19 cellular contexts compared by ENCODE assay signal in the genomic region with DNA sequence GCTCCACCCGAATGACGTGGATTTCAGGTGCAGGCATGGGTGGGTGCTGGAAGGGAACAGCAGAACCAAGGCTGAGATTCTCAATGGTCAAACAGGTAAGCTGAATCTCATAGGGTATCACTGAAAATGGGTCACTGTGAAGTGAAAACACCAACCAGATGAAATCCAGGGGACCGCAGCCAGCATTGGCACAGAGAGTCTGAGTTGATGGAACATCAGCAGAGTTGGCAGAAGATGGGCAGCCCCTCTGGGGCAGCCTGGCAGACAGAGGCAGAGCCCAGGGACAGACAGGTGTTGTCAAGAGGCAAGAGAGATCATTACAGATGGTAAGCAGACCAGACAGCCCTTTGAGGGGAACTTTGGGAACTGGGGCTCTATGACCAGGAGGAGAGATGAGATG. TPM values are rescaled to one million over a fixed set of nuclear protein-coding genes. Genes with fewer than 3 reads are reported as not detected.
DNase-seq lines count a peak whose midpoint lies in the region; ATAC-seq and TF ChIP-seq lines count a peak whose summit lies in the region.
"Had no signal": no experiment of that assay in that cellular context is flagged by ENCODE, and none has a peak within 500 bp of the region (broad histone marks: within the 10 kb centered on the region; RNA-seq: fewer than 3 reads in every experiment).

No MANE protein-coding gene starts in this region.

- H3F3A ChIP-seq in neural progenitor cell (ENCODE audit: low read depth) = no peaks in the 10 kb centered on the region

- peaks cover 16% of the 10 kb centered on the region for H3K4me1 ChIP-seq in neural progenitor cell
- H3K4me1 ChIP-seq in CD8-positive, alpha-beta memory T cell (ENCODE audit: insufficient read depth, low read length) = peaks cover 40% of the 10 kb centered on the region

- DNase-seq in stimulated activated naive CD8-positive, alpha-beta T cell treated with anti-CD3 and anti-CD28 coated beads, Interleukin-15, amount 100 ng/mL, for 72 hours = no peak
- DNase-seq in chondrocyte (ENCODE audit: low spot score) = no peak
- no peak for DNase-seq in progenitor cell of endocrine pancreas (ENCODE audit: low spot score, unreplicated experiment)
- DNase-seq in neural progenitor cell (ENCODE audit: low spot score) = no peak
- DNase-seq in CD8-positive, alpha-beta memory T cell = no peak
- DNase-seq in natural killer cell treated with Interleukin-12 subunit alpha and Interleukin-12 subunit beta and Interleukin-15 and Interleukin-18, amount 100 ng/mL, for 72 hours (ENCODE audit: low spot score) = no peak
- DNase-seq: CD4-positive, alpha-beta memory T cell; effector CD8-positive, alpha-beta T cell; MM.1S; NCI-H146; NCI-H2171; PC-3; stimulated activated CD4-positive, alpha-beta T cell treated with anti-CD3 and anti-CD28 coated beads, Interleukin-1b, Interleukin-23, amount 100 ng/mL, for 48 hours; T-helper 2 cell; WERI-Rb-1 had no signal

- no peak overlapping the region for H3K4me3 ChIP-seq in neural progenitor cell
- no peak overlapping the region for H3K4me3 ChIP-seq in CD8-positive, alpha-beta memory T cell (ENCODE audit: low read length)
- H3K4me3 ChIP-seq: heart left ventricle, SJSA1 had no signal

- peak overlapping the region; percentile 51 for H3K27ac Mint-ChIP-seq in stimulated activated naive CD8-positive, alpha-beta T cell treated with anti-CD3 and anti-CD28 coated beads, Interleukin-15, Interleukin-2, amounts not matched to agents 100 ng/mL and 50 ng/mL, for 24 hours
- H3K27ac Mint-ChIP-seq in stimulated activated naive CD8-positive, alpha-beta T cell treated with anti-CD3 and anti-CD28 coated beads, Interleukin-15, amount 100 ng/mL, for 72 hours = peak overlapping the region in 1 of 2 donors; percentile 60
- H3K27ac Mint-ChIP-seq in chondrocyte (ENCODE audit: unreplicated experiment) (peak overlapping the region; percentile 91), progenitor cell of endocrine pancreas (peak overlapping the region; percentile 2), neural progenitor cell (no peak overlapping the region)
- no peak overlapping the region for H3K27ac Mint-ChIP-seq in CD8-positive, alpha-beta memory T cell
- H3K27ac Mint-ChIP-seq in natural killer cell treated with Interleukin-12 subunit alpha and Interleukin-12 subunit beta and Interleukin-15 and Interleukin-18, amount 100 ng/mL, for 72 hours = no peak overlapping the region

- H3K36me3 ChIP-seq in neural progenitor cell = no peaks in the 10 kb centered on the region
- no peaks in the 10 kb centered on the region for H3K36me3 ChIP-seq in CD8-positive, alpha-beta memory T cell (ENCODE audit: insufficient read depth, low read length)
- H3K36me3 ChIP-seq: WERI-Rb-1 had no signal

- H3K79me2 ChIP-seq in neural progenitor cell (ENCODE audit: low read depth) = peaks cover 89% of the 10 kb centered on the region

- H3K4me1 Mint-ChIP-seq in stimulated activated naive CD8-positive, alpha-beta T cell treated with anti-CD3 and anti-CD28 coated beads, Interleukin-15, Interleukin-2, amounts not matched to agents 100 ng/mL and 50 ng/mL, for 24 hours (ENCODE audit: low read depth) = peaks cover 68% of the 10 kb centered on the region
- peaks cover 96% of the 10 kb centered on the region for H3K4me1 Mint-ChIP-seq in stimulated activated naive CD8-positive, alpha-beta T cell treated with anti-CD3 and anti-CD28 coated beads, Interleukin-15, amount 100 ng/mL, for 72 hours
- peaks cover 89% of the 10 kb centered on the region for H3K4me1 Mint-ChIP-seq in chondrocyte (ENCODE audit: low read depth)
- peaks cover 30% of the 10 kb centered on the region for H3K4me1 Mint-ChIP-seq in progenitor cell of endocrine pancreas (ENCODE audit: low read depth)
- peaks cover 36% of the 10 kb centered on the region for H3K4me1 Mint-ChIP-seq in neural progenitor cell
- peaks cover 0 to 8% (median 8%) of the 10 kb centered on the region in 3 donors for H3K4me1 Mint-ChIP-seq in CD8-positive, alpha-beta memory T cell
- H3K4me1 Mint-ChIP-seq in natural killer cell treated with Interleukin-12 subunit alpha and Interleukin-12 subunit beta and Interleukin-15 and Interleukin-18, amount 100 ng/mL, for 72 hours (ENCODE audit: low read depth in 2 of 2) = peaks cover 4 to 12% of the 10 kb centered on the region in 2 donors

- H2AFZ ChIP-seq in neural progenitor cell (replicated peaks) = no peak overlapping the region

- no peaks in the 10 kb centered on the region for H3K27me3 ChIP-seq in neural progenitor cell
- no peaks in the 10 kb centered on the region for H3K27me3 ChIP-seq in CD8-positive, alpha-beta memory T cell (ENCODE audit: insufficient read depth, low read length, poor library complexity, severe bottlenecking)
- H3K27me3 ChIP-seq: heart left ventricle, SJSA1 had no signal

- H3K27ac ChIP-seq in neural progenitor cell = no peak overlapping the region
- no peak overlapping the region for H3K27ac ChIP-seq in CD8-positive, alpha-beta memory T cell (ENCODE audit: low read depth, low read length)
- H3K27ac ChIP-seq: SJSA1, WERI-Rb-1 had no signal

- H3K4me2 ChIP-seq in neural progenitor cell = no peak overlapping the region

- POLR2A ChIA-PET in CD8-positive, alpha-beta memory T cell (lab: Charles Lee) = no interaction called here

- H3K9ac ChIP-seq in neural progenitor cell = no peak overlapping the region

- no peak overlapping the region for H3K4me3 Mint-ChIP-seq in stimulated activated naive CD8-positive, alpha-beta T cell treated with anti-CD3 and anti-CD28 coated beads, Interleukin-15, Interleukin-2, amounts not matched to agents 100 ng/mL and 50 ng/mL, for 24 hours
- no peak overlapping the region for H3K4me3 Mint-ChIP-seq in stimulated activated naive CD8-positive, alpha-beta T cell treated with anti-CD3 and anti-CD28 coated beads, Interleukin-15, amount 100 ng/mL, for 72 hours
- H3K4me3 Mint-ChIP-seq in chondrocyte (ENCODE audit: unreplicated experiment) (no peak overlapping the region), progenitor cell of endocrine pancreas (ENCODE audit: low read depth) (no peak overlapping the region), neural progenitor cell (no peak overlapping the region)
- H3K4me3 Mint-ChIP-seq in CD8-positive, alpha-beta memory T cell = no peak overlapping the region
- H3K4me3 Mint-ChIP-seq in natural killer cell treated with Interleukin-12 subunit alpha and Interleukin-12 subunit beta and Interleukin-15 and Interleukin-18, amount 100 ng/mL, for 72 hours = no peak overlapping the region
- H3K4me3 Mint-ChIP-seq: CD4-positive, alpha-beta memory T cell had no signal

- no peaks in the 10 kb centered on the region for H3K9me3 ChIP-seq in neural progenitor cell (ENCODE audit: low read depth)
- H3K9me3 ChIP-seq in CD8-positive, alpha-beta memory T cell (ENCODE audit: low read length) = peaks cover 6% of the 10 kb centered on the region
- H3K9me3 ChIP-seq: SJSA1 had no signal

- H3K36me3 Mint-ChIP-seq in stimulated activated naive CD8-positive, alpha-beta T cell treated with anti-CD3 and anti-CD28 coated beads, Interleukin-15, Interleukin-2, amounts not matched to agents 100 ng/mL and 50 ng/mL, for 24 hours (ENCODE audit: low read depth) = peaks cover 33% of the 10 kb centered on the region
- H3K36me3 Mint-ChIP-seq in chondrocyte (ENCODE audit: low read depth) = peaks cover 34% of the 10 kb centered on the region
- H3K36me3 Mint-ChIP-seq in progenitor cell of endocrine pancreas (ENCODE audit: insufficient read depth) = peaks cover under 1% of the 10 kb centered on the region
- peaks cover 8% of the 10 kb centered on the region for H3K36me3 Mint-ChIP-seq in neural progenitor cell
- H3K36me3 Mint-ChIP-seq in CD8-positive, alpha-beta memory T cell = peaks cover 0 to 10% (median under 1%) of the 10 kb centered on the region in 3 donors
- peaks cover 9% of the 10 kb centered on the region for H3K36me3 Mint-ChIP-seq in natural killer cell treated with Interleukin-12 subunit alpha and Interleukin-12 subunit beta and Interleukin-15 and Interleukin-18, amount 100 ng/mL, for 72 hours

- H3K27me3 Mint-ChIP-seq in stimulated activated naive CD8-positive, alpha-beta T cell treated with anti-CD3 and anti-CD28 coated beads, Interleukin-15, Interleukin-2, amounts not matched to agents 100 ng/mL and 50 ng/mL, for 24 hours = no peaks in the 10 kb centered on the region
- H3K27me3 Mint-ChIP-seq in stimulated activated naive CD8-positive, alpha-beta T cell treated with anti-CD3 and anti-CD28 coated beads, Interleukin-15, amount 100 ng/mL, for 72 hours = no peaks in the 10 kb centered on the region
- H3K27me3 Mint-ChIP-seq in chondrocyte (ENCODE audit: low read depth) = no peaks in the 10 kb centered on the region
- H3K27me3 Mint-ChIP-seq in progenitor cell of endocrine pancreas = no peaks in the 10 kb centered on the region
- H3K27me3 Mint-ChIP-seq in neural progenitor cell (ENCODE audit: insufficient read depth, low read depth) = peaks cover under 1% of the 10 kb centered on the region
- H3K27me3 Mint-ChIP-seq in CD8-positive, alpha-beta memory T cell = peaks cover 1 to 17% of the 10 kb centered on the region in 2 donors
- H3K27me3 Mint-ChIP-seq in natural killer cell treated with Interleukin-12 subunit alpha and Interleukin-12 subunit beta and Interleukin-15 and Interleukin-18, amount 100 ng/mL, for 72 hours = no peaks in the 10 kb centered on the region
- H3K27me3 Mint-ChIP-seq: CD4-positive, alpha-beta memory T cell had no signal

- no peak for ATAC-seq in stimulated activated naive CD8-positive, alpha-beta T cell treated with anti-CD3 and anti-CD28 coated beads, Interleukin-15, amount 100 ng/mL, for 72 hours
- ATAC-seq in natural killer cell treated with Interleukin-12 subunit alpha and Interleukin-12 subunit beta and Interleukin-15 and Interleukin-18, amount 100 ng/mL, for 72 hours = no peak
- ATAC-seq in GM18498 (IDR thresholded peaks at IDR 0.05; ENCODE audit: unreplicated experiment) = no peak
- ATAC-seq: PC-3 had no signal

- peaks cover 1% of the 10 kb centered on the region for H3K9me3 Mint-ChIP-seq in stimulated activated naive CD8-positive, alpha-beta T cell treated with anti-CD3 and anti-CD28 coated beads, Interleukin-15, Interleukin-2, amounts not matched to agents 100 ng/mL and 50 ng/mL, for 24 hours
- peaks cover 12 to 15% of the 10 kb centered on the region in 2 donors for H3K9me3 Mint-ChIP-seq in stimulated activated naive CD8-positive, alpha-beta T cell treated with anti-CD3 and anti-CD28 coated beads, Interleukin-15, amount 100 ng/mL, for 72 hours
- H3K9me3 Mint-ChIP-seq in chondrocyte (ENCODE audit: low read depth) (no peaks in the 10 kb centered on the region), progenitor cell of endocrine pancreas (ENCODE audit: low read depth) (peaks cover under 1% of the 10 kb centered on the region), neural progenitor cell (peaks cover 4% of the 10 kb centered on the region)
- H3K9me3 Mint-ChIP-seq in CD8-positive, alpha-beta memory T cell = peaks cover under 1 to 10% (median 8%) of the 10 kb centered on the region in 5 donors
- peaks cover 4% of the 10 kb centered on the region for H3K9me3 Mint-ChIP-seq in natural killer cell treated with Interleukin-12 subunit alpha and Interleukin-12 subunit beta and Interleukin-15 and Interleukin-18, amount 100 ng/mL, for 72 hours

- CTCF ChIA-PET in CD8-positive, alpha-beta memory T cell (lab: Charles Lee) = no interaction called here

- peaks cover 61% of the 10 kb centered on the region for H4K20me1 ChIP-seq in neural progenitor cell (ENCODE audit: low read depth)

- TF ChIP-seq CTCF in chondrocyte (IDR thresholded peaks at IDR 0.05) = no peak
- no peak for TF ChIP-seq CTCF in progenitor cell of endocrine pancreas (IDR thresholded peaks at IDR 0.05; ENCODE audit: unreplicated experiment)
- no peak for TF ChIP-seq CTCF in neural progenitor cell (IDR thresholded peaks at IDR 0.05)

RNA-seq across cellular contexts. Expression of gene ACTN1, which starts 48.0 kb away (rescaled TPM):
- 808 to 1,105 TPM (median 1,102 TPM) in 3 replicates for total RNA-seq in chondrocyte
- 92.6 and 105 TPM in 2 replicates for total RNA-seq in progenitor cell of endocrine pancreas
- 70.7 and 97.7 TPM in 2 replicates for total RNA-seq in neural progenitor cell (ENCODE audit: low replicate concordance)
- total RNA-seq in CD8-positive, alpha-beta memory T cell = 10 to 100 TPM; 52.7 to 53.3 TPM
- 47.4 TPM for polyA plus RNA-seq in CD8-positive, alpha-beta memory T cell
- total RNA-seq in natural killer cell treated with Interleukin-12 subunit alpha and Interleukin-12 subunit beta and Interleukin-15 and Interleukin-18, amount 100 ng/mL, for 72 hours = 100 to 1,000 TPM in 1 of 2 donors, 10 to 100 TPM in 1; 40.1 to 124 TPM

Comparison
In these comparisons a context has a peak if more than half of its experiments do, and no peak if none do; other contexts are left out.
1. H3K27ac Mint-ChIP-seq: peak in stimulated activated naive CD8-positive, alpha-beta T cell treated with anti-CD3 and anti-CD28 coated beads, Interleukin-15, Interleukin-2, amounts not matched to agents 100 ng/mL and 50 ng/mL, for 24 hours (single experiment), chondrocyte (single experiment) and progenitor cell of endocrine pancreas (single experiment); none in neural progenitor cell (single experiment), CD8-positive, alpha-beta memory T cell (0 of 8) and natural killer cell treated with Interleukin-12 subunit alpha and Interleukin-12 subunit beta and Interleukin-15 and Interleukin-18, amount 100 ng/mL, for 72 hours (0 of 2).